Comparison of ENCODE assay signal across 8 cellular contexts in the genomic region with DNA sequence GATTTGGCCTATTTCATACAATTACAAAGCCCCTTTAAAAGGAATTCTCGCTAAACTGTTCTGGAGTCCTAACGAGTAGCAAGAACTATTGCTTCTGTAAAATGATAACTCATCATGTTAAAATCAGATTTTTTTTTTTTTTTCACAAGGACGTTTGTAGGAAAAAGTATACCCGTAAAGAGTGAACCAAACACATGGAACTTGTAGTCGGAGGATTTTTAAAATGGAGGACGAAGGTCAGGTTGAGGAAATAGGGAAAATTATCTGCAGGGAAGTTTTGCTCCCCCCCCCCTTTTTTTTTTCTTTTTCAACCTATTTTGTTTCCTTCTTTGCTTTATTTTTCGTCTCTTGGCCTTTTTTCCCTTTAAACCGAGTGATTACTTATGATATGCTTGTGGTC. TPM values are rescaled to one million over a fixed set of nuclear protein-coding genes. Genes with fewer than 3 reads are reported as not detected.
DNase-seq lines count a peak whose midpoint lies in the region; ATAC-seq and TF ChIP-seq lines count a peak whose summit lies in the region.

No MANE protein-coding gene starts in this region.

- peak overlapping the region; percentile 95 for H3K4me2 ChIP-seq in BLaER1
- H3K4me2 ChIP-seq in smooth muscle cell = peak overlapping the region; percentile 90

- H3K4me3 ChIP-seq in BLaER1 = peak overlapping the region; percentile 87
- H3K4me3 ChIP-seq in HL-60 (replicated peaks; ENCODE audit: insufficient read depth, low read length) = peak overlapping the region; percentile 85
- peak overlapping the region; percentile 71 for H3K4me3 ChIP-seq in WERI-Rb-1 (ENCODE audit: low read depth, low read length)
- peak overlapping the region; percentile 95 for H3K4me3 ChIP-seq in right cardiac atrium (ENCODE audit: low read length)
- peak overlapping the region; percentile 68 for H3K4me3 ChIP-seq in smooth muscle cell

- 7% methylated on average over 8 of the region's 8 CpGs for WGBS in right cardiac atrium
- WGBS in smooth muscle cell (ENCODE audit: low lambda C conversion rate) = 3% methylated on average over 8 of the region's 8 CpGs

- TF ChIP-seq CTCF in HL-60 (IDR thresholded peaks at IDR 0.05; ENCODE audit: insufficient read depth, low read length) = no peak
- no peak for TF ChIP-seq CTCF in WERI-Rb-1 (IDR thresholded peaks at IDR 0.05; ENCODE audit: low read depth, low read length)
- no peak for TF ChIP-seq CTCF in smooth muscle cell (IDR thresholded peaks at IDR 0.05; ENCODE audit: borderline replicate concordance, insufficient read depth, poor library complexity, severe bottlenecking)

- 0 out of 2 replicates have a peak, but pooled peaks cover 7% of the 10 kb centered on the region for H3K9me3 ChIP-seq in BLaER1
- H3K9me3 ChIP-seq in WERI-Rb-1 (ENCODE audit: severe bottlenecking) = peaks cover 2% of the 10 kb centered on the region
- no peaks in the 10 kb centered on the region for H3K9me3 ChIP-seq in right cardiac atrium (ENCODE audit: control insufficient read depth, low read length)
- no peaks in the 10 kb centered on the region for H3K9me3 ChIP-seq in smooth muscle cell (replicated peaks; ENCODE audit: low read depth)

- H3K27me3 ChIP-seq in BLaER1 (no peaks in the 10 kb centered on the region), HL-60 (ENCODE audit: insufficient read depth, poor library complexity, severe bottlenecking) (no peaks in the 10 kb centered on the region), WERI-Rb-1 (ENCODE audit: insufficient read depth, low read depth, severe bottlenecking) (no peaks in the 10 kb centered on the region), right cardiac atrium (ENCODE audit: control insufficient read depth, insufficient read depth) (no peaks in the 10 kb centered on the region), smooth muscle cell (ENCODE audit: low read depth) (no peaks in the 10 kb centered on the region)

- no peak for ATAC-seq in right cardiac atrium

- no peak for DNase-seq in HL-60 (ENCODE audit: low read depth in 1 of 2, low spot score in 1 of 2)
- DNase-seq in WERI-Rb-1 = no peak
- DNase-seq in right cardiac atrium = no peak
- DNase-seq in smooth muscle cell (lab: John Stamatoyannopoulos, UW; ENCODE audit: unreplicated experiment) = no peak
- DNase-seq in middle frontal gyrus (ENCODE audit: extremely low spot score, low spot score) = no peak
- no peak for DNase-seq in ecto neural progenitor cell (ENCODE audit: low spot score)
- DNase-seq in anterior cingulate cortex (lab: John Stamatoyannopoulos, UW) = no peak

- intact Hi-C loops in right cardiac atrium (cut with DNase I) = no loop called here

- H3K4me1 ChIP-seq in BLaER1 (peaks cover 39% of the 10 kb centered on the region), right cardiac atrium (ENCODE audit: control insufficient read depth, insufficient read depth, low read length) (peaks cover 5% of the 10 kb centered on the region), smooth muscle cell (ENCODE audit: low read depth) (peaks cover 11% of the 10 kb centered on the region)

- H3K36me3 ChIP-seq in BLaER1 (peaks cover 27% of the 10 kb centered on the region), WERI-Rb-1 (peaks cover 9% of the 10 kb centered on the region), smooth muscle cell (ENCODE audit: low read depth) (no peaks in the 10 kb centered on the region)

- H3K27ac ChIP-seq in BLaER1 = peak overlapping the region; percentile 92
- peak overlapping the region; percentile 90 for H3K27ac ChIP-seq in HL-60 (replicated peaks)
- peak overlapping the region; percentile 79 for H3K27ac ChIP-seq in WERI-Rb-1
- H3K27ac ChIP-seq in right cardiac atrium (ENCODE audit: low read length) = peak overlapping the region; percentile 96
- peak overlapping the region; percentile 91 for H3K27ac ChIP-seq in smooth muscle cell (ENCODE audit: low read depth)

- H3F3A ChIP-seq in smooth muscle cell (ENCODE audit: low read depth) = no peaks in the 10 kb centered on the region

- H3K9ac ChIP-seq in BLaER1 (peak overlapping the region; percentile 92), smooth muscle cell (ENCODE audit: low read depth) (peak overlapping the region; percentile 96)

- 0 out of 2 replicates have a peak, but pooled peaks cover 7% of the 10 kb centered on the region for H4K20me1 ChIP-seq in BLaER1
- H4K20me1 ChIP-seq in smooth muscle cell (ENCODE audit: low read depth) = peaks cover 20% of the 10 kb centered on the region

- peaks cover 54% of the 10 kb centered on the region for H3K79me2 ChIP-seq in smooth muscle cell (ENCODE audit: low read depth)

- peak overlapping the region; percentile 71 for H2AFZ ChIP-seq in smooth muscle cell (ENCODE audit: low read depth)

RNA-seq across cellular contexts. Expression of a gene that starts 1.0 kb away (rescaled TPM):
- 100 to 1,000 TPM; 102 to 147 (median 112) TPM for total RNA-seq in right cardiac atrium
- 69.1 TPM for polyA plus RNA-seq in right cardiac atrium
- total RNA-seq in smooth muscle cell = 111 and 131 TPM in 2 replicates
- 66.4 and 74.8 TPM in 2 replicates for polyA plus RNA-seq in smooth muscle cell
